In the genomic region with DNA sequence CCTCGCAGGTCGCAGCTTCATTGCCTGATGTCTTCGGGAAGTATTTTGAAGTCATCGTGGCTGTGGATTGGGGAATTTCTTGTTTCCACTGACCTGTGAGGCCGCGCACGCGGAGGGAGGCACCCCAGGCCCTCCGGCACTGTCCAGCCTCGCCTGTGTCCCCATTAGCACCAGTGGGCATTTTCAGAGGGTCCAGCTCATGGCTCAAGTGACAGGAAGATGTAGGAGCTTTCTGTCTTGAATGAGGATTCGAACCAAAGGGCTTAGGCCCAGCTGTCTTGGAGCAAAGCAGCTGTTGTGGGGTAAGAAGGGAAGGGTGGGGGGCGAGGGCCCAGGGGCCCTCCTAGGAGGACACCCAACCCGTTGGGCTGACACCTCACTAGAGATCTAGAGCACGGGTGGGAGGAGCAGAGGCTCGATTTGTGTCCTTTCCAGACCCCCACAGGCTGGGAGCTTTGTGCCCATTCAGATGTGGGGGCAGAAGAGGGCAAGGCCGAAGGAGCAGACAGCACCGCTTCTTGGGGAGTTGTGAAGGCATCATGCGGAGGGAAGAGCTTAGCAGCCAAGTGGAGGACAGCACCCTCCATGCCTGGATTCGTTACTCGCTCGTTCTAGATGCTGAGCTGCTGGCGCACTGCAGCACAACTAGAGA, we compare ENCODE assay signal across 8 cellular contexts. TPM values are rescaled to one million over a fixed set of nuclear protein-coding genes. Genes with fewer than 3 reads are reported as not detected.
DNase-seq lines count a peak whose midpoint lies in the region; ATAC-seq, FAIRE-seq and TF ChIP-seq lines count a peak whose summit lies in the region.

No MANE protein-coding gene starts in this region.

- no peak for TF ChIP-seq RAD21 in H1 (IDR thresholded peaks at IDR 0.05 in 1 of 2, conservative IDR thresholded peaks at IDR 0.05 in 1 of 2; ENCODE audit: low read depth in 2 of 2, low read length in 2 of 2)

- WGBS in H1 (ENCODE audit: extremely low coverage in 1 of 2, insufficient coverage in 1 of 2, insufficient read length in 1 of 2, insufficient replicate concordance in 2 of 2, low coverage in 1 of 2, low lambda C conversion rate in 2 of 2, missing lambda C conversion rate in 1 of 2), 2 experiments, result 88% methylated on average over 20 of the region's 22 CpGs; no CpG with 5 or more reads in 1 of the 2 experiments

- no peaks in the 10 kb centered on the region for H3K79me1 ChIP-seq in H1 (ENCODE audit: low read depth, low read length)

- no peak overlapping the region for H2BK12ac ChIP-seq in H1 (ENCODE audit: low read depth, low read length)

- no peak overlapping the region for H4K8ac ChIP-seq in H1 (ENCODE audit: extremely low read depth, insufficient read depth, low read length)

- H2BK120ac ChIP-seq in H1 (replicated peaks; ENCODE audit: low read depth, low read length), result no peak overlapping the region

- no peak for TF ChIP-seq CTCF in CD8-positive, alpha-beta T cell (IDR thresholded peaks at IDR 0.05)
- TF ChIP-seq CTCF in NB4 (IDR thresholded peaks at IDR 0.05; ENCODE audit: low read depth, low read length) (no peak), H1 (IDR thresholded peaks at IDR 0.05; ENCODE audit: control extremely low read depth in 1 of 3, insufficient read depth in 1 of 3, low read depth in 1 of 3, low read length in 3 of 3) (no peak), neural crest cell (conservative IDR thresholded peaks at IDR 0.05) (no peak)

- no peak overlapping the region for H3K56ac ChIP-seq in H1 (replicated peaks; ENCODE audit: insufficient read length, low read depth, low read length)

- no peaks in the 10 kb centered on the region for H4K20me1 ChIP-seq in H1 (replicated peaks in 1 of 2; ENCODE audit: control insufficient read depth in 1 of 2, insufficient read depth in 2 of 2, low read length in 2 of 2)

- POLR2A ChIA-PET in CD8-positive, alpha-beta T cell (lab: Charles Lee), result interaction anchor here (0.6 to 1.3 kb wide), 4 partner anchors 30 to 119 kb away, joined by 3 read pairs; no protein-coding TSS in a partner anchor
- POLR2A ChIA-PET in H1 (lab: Charles Lee; ENCODE audit: partially characterized antibody), result no interaction called here

- H3K27ac Mint-ChIP-seq in CD8-positive, alpha-beta T cell, result peak overlapping the region; percentile 95
- H3K27ac Mint-ChIP-seq in neural crest cell (ENCODE audit: unreplicated experiment), result peak overlapping the region; percentile 75

- no peak overlapping the region for H3K18ac ChIP-seq in H1 (ENCODE audit: extremely low read depth, low read length)

- H3K79me2 ChIP-seq in H1 (ENCODE audit: control insufficient read depth in 1 of 2, insufficient read depth in 2 of 2, low read length in 2 of 2), result no peaks in the 10 kb centered on the region

- no peaks in the 10 kb centered on the region for H3K27me3 Mint-ChIP-seq in CD8-positive, alpha-beta T cell (ENCODE audit: low read depth)
- no peaks in the 10 kb centered on the region for H3K27me3 Mint-ChIP-seq in neural crest cell (ENCODE audit: low read depth)

- no peak overlapping the region for H3K4ac ChIP-seq in H1 (replicated peaks; ENCODE audit: insufficient read length, low read depth, low read length)

- H3K23ac ChIP-seq in H1 (ENCODE audit: insufficient read length), result no peak overlapping the region

- peaks cover 35% of the 10 kb centered on the region for H3K4me1 Mint-ChIP-seq in CD8-positive, alpha-beta T cell (ENCODE audit: low read depth)
- H3K4me1 Mint-ChIP-seq in neural crest cell, result peaks cover 19% of the 10 kb centered on the region

- H3K36me3 ChIP-seq in CD8-positive, alpha-beta T cell (ENCODE audit: insufficient read depth, low read length), result peaks cover 7% of the 10 kb centered on the region
- H3K36me3 ChIP-seq in H1 (ENCODE audit: control insufficient read depth in 2 of 4, insufficient read depth in 4 of 4, low read length in 3 of 4), result peaks cover 0 to 4% (median 0%) of the 10 kb centered on the region in 4 experiments; a peak in 1 of 8 replicates

- H2BK5ac ChIP-seq in H1 (ENCODE audit: low read depth, low read length), result no peak overlapping the region

- H2BK20ac ChIP-seq in H1 (ENCODE audit: low read length), result no peak overlapping the region

- ATAC-seq in CD8-positive, alpha-beta T cell, result no peak
- ATAC-seq in HG02884 (IDR thresholded peaks at IDR 0.05; ENCODE audit: unreplicated experiment), result no peak
- no peak for ATAC-seq in GM18873 (IDR thresholded peaks at IDR 0.05; ENCODE audit: low FRiP score, unreplicated experiment)

- H2AK5ac ChIP-seq in H1 (ENCODE audit: low read depth, low read length), result no peak overlapping the region

- H3K4me1 ChIP-seq in CD8-positive, alpha-beta T cell (ENCODE audit: insufficient read depth, low read length), result peaks cover 16% of the 10 kb centered on the region
- H3K4me1 ChIP-seq in H1 (replicated peaks in 1 of 4; ENCODE audit: control insufficient read depth in 3 of 4, insufficient read depth in 4 of 4, low read length in 3 of 4), result no peaks in the 10 kb centered on the region

- CTCF ChIA-PET in CD8-positive, alpha-beta T cell (lab: Charles Lee), result interaction anchor here (1.2 kb wide), 1 partner anchor 117 kb away, joined by 5 read pairs; no protein-coding TSS in a partner anchor
- CTCF ChIA-PET in H1 (lab: Charles Lee; ENCODE audit: partially characterized antibody), result no interaction called here

- peak overlapping the region; percentile 89 for H3K4me3 Mint-ChIP-seq in CD8-positive, alpha-beta T cell
- H3K4me3 Mint-ChIP-seq in neural crest cell, result peak overlapping the region; percentile 94

- H3K9me3 Mint-ChIP-seq in CD8-positive, alpha-beta T cell, result peaks cover 14% of the 10 kb centered on the region
- peaks cover 27% of the 10 kb centered on the region for H3K9me3 Mint-ChIP-seq in neural crest cell

- intact Hi-C loops in CD8-positive, alpha-beta T cell (cut with DNase I, micrococcal nuclease), result loop anchor here (1.0 to 5.0 kb wide), 7 partner anchors 48 to 308 kb away; a partner anchor contains a TSS

- peak overlapping the region; percentile 49 to 59 for H3K4me2 ChIP-seq in H1 (ENCODE audit: insufficient read depth in 1 of 2, low read depth in 2 of 2, low read length in 2 of 2)

- peak overlapping the region; percentile 91 for H3K27ac ChIP-seq in CD8-positive, alpha-beta T cell (ENCODE audit: low read depth, low read length)
- no peak overlapping the region for H3K27ac ChIP-seq in H1 (ENCODE audit: low read depth, low read length)

- no peak for TF ChIP-seq EP300 in H1 (IDR thresholded peaks at IDR 0.05; ENCODE audit: borderline replicate concordance in 1 of 2, low read depth in 2 of 2, low read length in 2 of 2)

- H3K14ac ChIP-seq in H1 (ENCODE audit: insufficient read length), result no peak overlapping the region

- H2BK15ac ChIP-seq in H1 (ENCODE audit: low read length), result no peak overlapping the region

- no peak overlapping the region for H2AFZ ChIP-seq in H1 (ENCODE audit: low read length)

- peak overlapping the region; percentile 52 for H3K4me3 ChIP-seq in CD8-positive, alpha-beta T cell (ENCODE audit: low read depth, low read length)
- H3K4me3 ChIP-seq in NB4 (ENCODE audit: low read depth, low read length) (peak overlapping the region; percentile 74), H1 (ENCODE audit: extremely low read depth in 1 of 4, insufficient read depth in 2 of 4, low read depth in 3 of 4, low read length in 4 of 4) (peak overlapping the region; percentile 21 to 68 (median 44); a peak in 6 of 8 replicates)

- no peak overlapping the region for H4K5ac ChIP-seq in H1 (ENCODE audit: insufficient read length, low read depth, low read length)

- TF ChIP-seq POLR2A in NB4 (IDR thresholded peaks at IDR 0.05; ENCODE audit: extremely low read depth, insufficient read length) (no peak), H1 (IDR thresholded peaks at IDR 0.05; ENCODE audit: control extremely low read depth in 1 of 2, low read depth in 2 of 2, low read length in 2 of 2) (no peak)

- DNase-seq in CD8-positive, alpha-beta T cell, result peak in 1 of 7 experiments; percentile 5
- DNase-seq in NB4 (ENCODE audit: low read depth), result no peak
- DNase-seq in H1 (ENCODE audit: low read depth in 1 of 2, low spot score in 2 of 2), result peak in 1 of 2 experiments; percentile 43
- no peak for DNase-seq in neural crest cell (ENCODE audit: low read depth, low spot score)
- no peak for DNase-seq in superior temporal gyrus (ENCODE audit: extremely low spot score)
- DNase-seq in mucosa of gallbladder (ENCODE audit: low spot score), result no peak

- H3K9me3 ChIP-seq in CD8-positive, alpha-beta T cell (ENCODE audit: low read length), result no peaks in the 10 kb centered on the region
- peaks cover 24 to 50% of the 10 kb centered on the region in 2 experiments for H3K9me3 ChIP-seq in H1 (ENCODE audit: insufficient read depth in 2 of 2, low read depth in 1 of 2, low read length in 1 of 2)

- FAIRE-seq in H1 (lab: Jason Lieb, UNC), result no peak

- H3K36me3 Mint-ChIP-seq in CD8-positive, alpha-beta T cell, result peaks cover 52% of the 10 kb centered on the region
- H3K36me3 Mint-ChIP-seq in neural crest cell (ENCODE audit: low read depth), result peaks cover 56% of the 10 kb centered on the region

- no peak overlapping the region; a peak in 1 of 7 replicates for H3K9ac ChIP-seq in H1 (replicated peaks in 1 of 4; ENCODE audit: extremely low read depth in 1 of 4, low read depth in 3 of 4, low read length in 3 of 4)

- no peaks in the 10 kb centered on the region for H3K23me2 ChIP-seq in H1 (ENCODE audit: low read depth, low read length)

- no peaks in the 10 kb centered on the region for H3K27me3 ChIP-seq in CD8-positive, alpha-beta T cell (ENCODE audit: insufficient read depth, low read length)
- no peaks in the 10 kb centered on the region for H3K27me3 ChIP-seq in H1 (replicated peaks in 1 of 4; ENCODE audit: control insufficient read depth in 3 of 4, extremely low read depth in 1 of 4, insufficient read depth in 3 of 4, low read length in 3 of 4)

- no peak overlapping the region for H4K91ac ChIP-seq in H1 (replicated peaks; ENCODE audit: insufficient read length, low read length)

TF ChIP-seq in H1, 55 proteins besides CTCF, POLR2A, EP300 and RAD21 (continues in another document):
- TF ChIP-seq ASH2L (IDR thresholded peaks at IDR 0.05; ENCODE audit: low read length), result no peak
- TF ChIP-seq RNF2 (IDR thresholded peaks at IDR 0.05; ENCODE audit: borderline replicate concordance, low read depth, low read length, missing control alignments, poor library complexity, severe bottlenecking), result no peak
- no peak for TF ChIP-seq SP2 (IDR thresholded peaks at IDR 0.05; ENCODE audit: low read length)
- TF ChIP-seq POU5F1 (IDR thresholded peaks at IDR 0.05; ENCODE audit: low read depth, low read length), result no peak

RNA-seq across cellular contexts. Expression of a gene that starts 0.9 kb away (rescaled TPM):
- total RNA-seq in CD8-positive, alpha-beta T cell, result 10 to 100 TPM; 12.4 to 12.8 TPM
- 12.2 and 12.7 TPM in 2 replicates for total RNA-seq in H1 (2021; fragmentation: NEBNext Ultra II Directional; extraction: Animal tissue kit (Norgen Biotek cat#: 25700))
- polyA plus RNA-seq in H1 (2011; rRNA removed), result 0.97 and 1.7 TPM in 2 replicates
- polyA plus RNA-seq in H1 (2011; cell fraction: cytosol; rRNA removed), result 1.5 TPM
- 6.2 TPM for polyA plus RNA-seq in H1 (2011; cell fraction: nucleus; rRNA removed)
- 2.0 to 2.7 TPM (median 2.2 TPM) in 4 replicates for polyA plus RNA-seq in H1 (2012, experiment 1 of 2)
- 0.08 TPM for polyA plus RNA-seq in H1 (2012, experiment 2 of 2)
- 6.4 TPM for polyA plus RNA-seq in H1 (2013, experiment 1 of 2)
- polyA plus RNA-seq in H1 (2013, experiment 2 of 2), result 5.7 TPM
- polyA minus RNA-seq in H1 (2011; rRNA and poly(A)+ RNA removed), result 6.6 and 8.7 TPM in 2 replicates
- polyA minus RNA-seq in H1 (2011; cell fraction: cytosol; rRNA and poly(A)+ RNA removed), result 3.4 TPM
- polyA minus RNA-seq in H1 (2011; cell fraction: nucleus; rRNA and poly(A)+ RNA removed), result 20.6 TPM
- 16.8 and 19.3 TPM in 2 replicates for total RNA-seq in neural crest cell
- total RNA-seq in mucosa of gallbladder, result 19.5 TPM
